ENCODE assay signal across 20 cellular contexts in genomic region chr2:579961-580360, GRCh38.
DNase-seq lines count a peak whose midpoint lies in the region; ATAC-seq, FAIRE-seq and TF ChIP-seq lines count a peak whose summit lies in the region.
"Had no signal": no experiment of that assay in that cellular context is flagged by ENCODE, and none has a peak within 500 bp of the region (broad histone marks: within the 10 kb centered on the region; RNA-seq: fewer than 3 reads in every experiment).

No MANE protein-coding gene starts in this region.

- no peak overlapping the region for H3K9ac ChIP-seq in kidney (ENCODE audit: low read length in 2 of 2)

- no peaks in the 10 kb centered on the region for H3K4me1 ChIP-seq in kidney (ENCODE audit: control insufficient read depth in 1 of 2, insufficient read depth in 1 of 2, low read depth in 1 of 2, low read length in 2 of 2)
- H3K4me1 ChIP-seq: A549 had no signal

- peaks cover 3 to 18% of the 10 kb centered on the region in 2 donors for H3K9me3 ChIP-seq in kidney (ENCODE audit: control insufficient read depth in 1 of 2, low read length in 2 of 2)
- H3K9me3 ChIP-seq: A549 had no signal

- no peak for TF ChIP-seq CTCF in kidney (IDR thresholded peaks at IDR 0.05; ENCODE audit: borderline replicate concordance, extremely low read depth, insufficient read depth)

- FAIRE-seq in kidney (lab: Jason Lieb, UNC): no peak
- FAIRE-seq: A549, GM19239, H1 had no signal

- H3K27ac Mint-ChIP-seq in activated CD8-positive, alpha-beta memory T cell treated with anti-CD3 and anti-CD28 coated beads, Interleukin-2, amount 10 ng/mL, durations not matched to agents 7 days and 5 days: no peak overlapping the region
- H3K27ac Mint-ChIP-seq: CD14-positive monocyte, H9 had no signal

- H3K4me3 Mint-ChIP-seq in activated CD8-positive, alpha-beta memory T cell treated with anti-CD3 and anti-CD28 coated beads, Interleukin-2, amount 10 ng/mL, durations not matched to agents 7 days and 5 days: no peak overlapping the region
- H3K4me3 Mint-ChIP-seq: CD14-positive monocyte; CD4-positive, alpha-beta memory T cell; H9 had no signal

- peaks cover 4% of the 10 kb centered on the region for H3K36me3 Mint-ChIP-seq in activated CD8-positive, alpha-beta memory T cell treated with anti-CD3 and anti-CD28 coated beads, Interleukin-2, amount 10 ng/mL, durations not matched to agents 7 days and 5 days
- H3K36me3 Mint-ChIP-seq: CD14-positive monocyte; CD4-positive, alpha-beta memory T cell had no signal

- H3K4me1 Mint-ChIP-seq in activated CD8-positive, alpha-beta memory T cell treated with anti-CD3 and anti-CD28 coated beads, Interleukin-2, amount 10 ng/mL, durations not matched to agents 7 days and 5 days: peaks cover 4% of the 10 kb centered on the region
- H3K4me1 Mint-ChIP-seq: CD14-positive monocyte had no signal

- ATAC-seq in activated CD8-positive, alpha-beta memory T cell treated with anti-CD3 and anti-CD28 coated beads, Interleukin-2, amount 10 ng/mL, durations not matched to agents 7 days and 5 days: no peak
- no peak for ATAC-seq in HG03135 (IDR thresholded peaks at IDR 0.05; ENCODE audit: unreplicated experiment)
- ATAC-seq: A549 had no signal

- H3K27me3 Mint-ChIP-seq in activated CD8-positive, alpha-beta memory T cell treated with anti-CD3 and anti-CD28 coated beads, Interleukin-2, amount 10 ng/mL, durations not matched to agents 7 days and 5 days: peaks cover 15% of the 10 kb centered on the region

- H3K36me3 ChIP-seq in kidney (ENCODE audit: control insufficient read depth in 1 of 2, insufficient read depth in 2 of 2, low read length in 2 of 2): no peaks in the 10 kb centered on the region

- no peak overlapping the region for H3K27ac ChIP-seq in kidney (ENCODE audit: low read depth in 2 of 2, low read length in 2 of 2)
- H3K27ac ChIP-seq: 22Rv1, A549, HL-60 had no signal

- H3K9me3 Mint-ChIP-seq in activated CD8-positive, alpha-beta memory T cell treated with anti-CD3 and anti-CD28 coated beads, Interleukin-2, amount 10 ng/mL, durations not matched to agents 7 days and 5 days (ENCODE audit: low read depth): peaks cover 7% of the 10 kb centered on the region

- no peak overlapping the region for H3K4me3 ChIP-seq in kidney (ENCODE audit: low read length in 2 of 2)
- H3K4me3 ChIP-seq: A549 had no signal

- CTCF ChIA-PET in activated CD8-positive, alpha-beta memory T cell treated with anti-CD3 and anti-CD28 coated beads, Interleukin-2, amount 10 ng/mL, durations not matched to agents 7 days and 5 days (lab: Charles Lee): no interaction called here

- DNase-seq in activated CD8-positive, alpha-beta memory T cell treated with anti-CD3 and anti-CD28 coated beads, Interleukin-2, amount 10 ng/mL, durations not matched to agents 7 days and 5 days: peak; percentile 9
- no peak for DNase-seq in activated CD8-positive, alpha-beta memory T cell treated with anti-CD3 and anti-CD28 coated beads, Interleukin-2, amount 50 U/mL, for 48 hours
- DNase-seq in NCI-H748 (lab: John Stamatoyannopoulos, UW; ENCODE audit: unreplicated experiment) (peak; percentile 64), kidney (peak; percentile 69), ureter (ENCODE audit: low spot score) (peak; percentile 24), SHP77 (lab: John Stamatoyannopoulos, UW) (no peak)
- no peak for DNase-seq in activated CD4-positive, alpha-beta T cell treated with anti-CD3 and anti-CD28 coated beads for 4 hours
- DNase-seq: AML-193; CD4-positive, alpha-beta memory T cell; DMS79; GF-D8; H9; IMR-90 had no signal

- intact Hi-C loops in kidney (cut with DNase I): no loop called here

Comparison
In these comparisons a context has a peak if more than half of its experiments do, and no peak if none do; other contexts are left out.
1. DNase-seq: peak in activated CD8-positive, alpha-beta memory T cell treated with anti-CD3 and anti-CD28 coated beads, Interleukin-2, amount 10 ng/mL, durations not matched to agents 7 days and 5 days (single experiment), NCI-H748 (single experiment), kidney (single experiment) and ureter (single experiment); none in activated CD8-positive, alpha-beta memory T cell treated with anti-CD3 and anti-CD28 coated beads, Interleukin-2, amount 50 U/mL, for 48 hours (single experiment), activated CD4-positive, alpha-beta T cell treated with anti-CD3 and anti-CD28 coated beads for 4 hours (0 of 2) and SHP77 (0 of 2).